8 cellular contexts compared by ENCODE assay signal in genomic region chr19:23913931-23914330, GRCh38. TPM values are rescaled to one million over a fixed set of nuclear protein-coding genes. Genes with fewer than 3 reads are reported as not detected.
A peak's percentile ranks its signal among the peaks of the same experiment; 100 is the strongest.
DNase-seq lines count a peak whose midpoint lies in the region; FAIRE-seq and TF ChIP-seq lines count a peak whose summit lies in the region.
"Had no signal": no experiment of that assay in that cellular context is flagged by ENCODE, and none has a peak within 500 bp of the region (broad histone marks: within the 10 kb centered on the region; RNA-seq: fewer than 3 reads in every experiment).

No MANE protein-coding gene starts in this region.

- no peaks in the 10 kb centered on the region for H3K27me3 Mint-ChIP-seq in CD8-positive, alpha-beta memory T cell
- H3K27me3 Mint-ChIP-seq in progenitor cell of endocrine pancreas, result no peaks in the 10 kb centered on the region

- no peak for TF ChIP-seq CTCF in progenitor cell of endocrine pancreas (IDR thresholded peaks at IDR 0.05; ENCODE audit: unreplicated experiment)
- no peak for TF ChIP-seq CTCF in kidney (IDR thresholded peaks at IDR 0.05; ENCODE audit: borderline replicate concordance, extremely low read depth, insufficient read depth)

- H3K4me1 Mint-ChIP-seq in CD8-positive, alpha-beta memory T cell, result peaks cover 17 to 21% (median 17%) of the 10 kb centered on the region in 3 donors
- peaks cover 4% of the 10 kb centered on the region for H3K4me1 Mint-ChIP-seq in progenitor cell of endocrine pancreas (ENCODE audit: low read depth)

- H3K27ac Mint-ChIP-seq in CD8-positive, alpha-beta memory T cell, result peak overlapping the region in 4 of 8 donors; percentile 63 to 95 (median 84)
- H3K27ac Mint-ChIP-seq in progenitor cell of endocrine pancreas, result no peak overlapping the region

- H3K27ac ChIP-seq in CD8-positive, alpha-beta memory T cell (ENCODE audit: low read depth, low read length), result no peak overlapping the region
- no peak overlapping the region for H3K27ac ChIP-seq in effector memory CD4-positive, alpha-beta T cell (ENCODE audit: insufficient read depth, low read length, poor library complexity, severe bottlenecking)
- H3K27ac ChIP-seq in kidney (ENCODE audit: low read depth in 2 of 2, low read length in 2 of 2), result peak overlapping the region in 1 of 2 donors; percentile 78

- H3K9ac ChIP-seq in NT2/D1 (ENCODE audit: insufficient read length, low read depth) (no peak overlapping the region), kidney (ENCODE audit: low read length in 2 of 2) (peak overlapping the region in 1 of 2 donors; percentile 41)

- intact Hi-C loops in kidney (cut with DNase I), result no loop called here

- no peaks in the 10 kb centered on the region for H3K27me3 ChIP-seq in CD8-positive, alpha-beta memory T cell (ENCODE audit: insufficient read depth, low read length, poor library complexity, severe bottlenecking)
- no peaks in the 10 kb centered on the region for H3K27me3 ChIP-seq in NT2/D1 (ENCODE audit: insufficient read depth, insufficient read length)
- no peaks in the 10 kb centered on the region for H3K27me3 ChIP-seq in effector memory CD4-positive, alpha-beta T cell (replicated peaks; ENCODE audit: control insufficient read depth, insufficient read depth, low read length, poor library complexity, severe bottlenecking)

- no peaks in the 10 kb centered on the region for H3K36me3 ChIP-seq in CD8-positive, alpha-beta memory T cell (ENCODE audit: insufficient read depth, low read length)
- H3K36me3 ChIP-seq in NT2/D1 (ENCODE audit: insufficient read depth, insufficient read length, low read length) (peaks cover 27% of the 10 kb centered on the region), kidney (ENCODE audit: control insufficient read depth in 1 of 2, insufficient read depth in 2 of 2, low read length in 2 of 2) (no peaks in the 10 kb centered on the region)
- H3K36me3 ChIP-seq in effector memory CD4-positive, alpha-beta T cell (ENCODE audit: control insufficient read depth, insufficient read depth, low read length), result no peaks in the 10 kb centered on the region

- POLR2A ChIA-PET in CD8-positive, alpha-beta memory T cell (lab: Charles Lee), result interaction anchor here (1.3 to 1.6 kb wide), 2 partner anchors 119 to 156 kb away, joined by 6 to 20 read pairs; partner anchors contain the start of gene ZNF681

- no peaks in the 10 kb centered on the region for H3K9me3 ChIP-seq in CD8-positive, alpha-beta memory T cell (ENCODE audit: low read length)
- H3K9me3 ChIP-seq in NT2/D1 (ENCODE audit: insufficient read depth, low read length), result no peaks in the 10 kb centered on the region
- H3K9me3 ChIP-seq in effector memory CD4-positive, alpha-beta T cell (ENCODE audit: control insufficient read depth, low read length), result no peaks in the 10 kb centered on the region
- no peaks in the 10 kb centered on the region for H3K9me3 ChIP-seq in kidney (ENCODE audit: control insufficient read depth in 1 of 2, low read length in 2 of 2)

- CTCF ChIA-PET in CD8-positive, alpha-beta memory T cell (lab: Charles Lee), result no interaction called here

- peaks cover 0 to 5% (median 4%) of the 10 kb centered on the region in 3 donors for H3K36me3 Mint-ChIP-seq in CD8-positive, alpha-beta memory T cell
- H3K36me3 Mint-ChIP-seq in progenitor cell of endocrine pancreas (ENCODE audit: insufficient read depth), result no peaks in the 10 kb centered on the region

- no peak for DNase-seq in CD8-positive, alpha-beta memory T cell
- DNase-seq in NT2/D1 (ENCODE audit: low read depth, low spot score), result no peak
- no peak for DNase-seq in effector memory CD4-positive, alpha-beta T cell
- no peak for DNase-seq in progenitor cell of endocrine pancreas (ENCODE audit: low spot score, unreplicated experiment)
- DNase-seq in NCI-H526 treated with DMSO at 0.1 percent for 48 hours (lab: John Stamatoyannopoulos, UW), result no peak
- DNase-seq in kidney, result no peak
- DNase-seq in NCI-H2227 treated with DMSO at 0.1 percent for 48 hours (lab: John Stamatoyannopoulos, UW), result no peak
- DNase-seq: NCI-H345 had no signal

- no peak for FAIRE-seq in kidney (lab: Jason Lieb, UNC)

- no peaks in the 10 kb centered on the region for H3K9me3 Mint-ChIP-seq in CD8-positive, alpha-beta memory T cell
- H3K9me3 Mint-ChIP-seq in progenitor cell of endocrine pancreas (ENCODE audit: low read depth), result peaks cover 26% of the 10 kb centered on the region

- H3K4me3 ChIP-seq in CD8-positive, alpha-beta memory T cell (ENCODE audit: low read length), result peak overlapping the region; percentile 86
- H3K4me3 ChIP-seq in NT2/D1 (ENCODE audit: insufficient read length, low read depth) (peak overlapping the region; percentile 94), kidney (ENCODE audit: low read length in 2 of 2) (peak overlapping the region in 1 of 2 donors; percentile 73)
- H3K4me3 ChIP-seq in effector memory CD4-positive, alpha-beta T cell (ENCODE audit: insufficient read depth, low read depth, low read length, poor library complexity, severe bottlenecking), result peak overlapping the region; percentile 57

- peaks cover 6% of the 10 kb centered on the region for H3K4me1 ChIP-seq in CD8-positive, alpha-beta memory T cell (ENCODE audit: insufficient read depth, low read length)
- no peaks in the 10 kb centered on the region for H3K4me1 ChIP-seq in NT2/D1 (ENCODE audit: insufficient read depth, insufficient read length)
- H3K4me1 ChIP-seq in effector memory CD4-positive, alpha-beta T cell (ENCODE audit: control insufficient read depth, insufficient read depth, low read length, poor library complexity, severe bottlenecking), result no peaks in the 10 kb centered on the region
- no peaks in the 10 kb centered on the region for H3K4me1 ChIP-seq in kidney (ENCODE audit: control insufficient read depth in 1 of 2, insufficient read depth in 1 of 2, low read depth in 1 of 2, low read length in 2 of 2)

- H3K4me3 Mint-ChIP-seq in CD8-positive, alpha-beta memory T cell, result peak overlapping the region in 6 of 7 donors; percentile 55 to 96 (median 93)
- H3K4me3 Mint-ChIP-seq in progenitor cell of endocrine pancreas (ENCODE audit: low read depth), result peak overlapping the region; percentile 88

RNA-seq across cellular contexts. Expression of gene ZNF726, which starts 0.8 kb away (rescaled TPM):
- total RNA-seq in CD8-positive, alpha-beta memory T cell, result 10 to 100 TPM; 12.6 to 13.1 TPM
- 1.6 TPM for polyA plus RNA-seq in CD8-positive, alpha-beta memory T cell
- total RNA-seq in progenitor cell of endocrine pancreas (5.7 and 6.0 TPM in 2 replicates), kidney (6.4 TPM)
- polyA plus RNA-seq in kidney (ENCODE audit: insufficient read depth, low read depth, low replicate concordance), result 2.7 TPM
